Comparison of ENCODE assay signal across 30 cellular contexts in the genomic region with DNA sequence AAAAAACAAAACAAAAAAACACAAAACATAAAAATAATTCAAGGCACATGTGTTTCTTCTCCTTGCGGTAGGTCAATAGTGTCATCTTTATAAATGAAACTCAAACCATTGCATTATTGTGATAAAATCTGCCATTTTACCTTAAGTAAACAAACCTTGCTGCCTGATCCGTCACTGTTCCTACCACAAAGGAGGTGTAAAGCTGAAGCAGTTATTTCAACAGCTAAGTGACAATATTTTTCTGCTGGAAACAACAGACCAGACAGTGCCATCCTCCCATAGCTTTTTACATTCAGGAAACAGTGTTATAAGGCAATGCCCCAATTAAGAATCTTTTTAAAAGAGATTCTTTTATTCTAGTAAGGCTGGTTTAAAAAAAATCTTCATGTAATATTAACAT.
"Had no signal": no experiment of that assay in that cellular context is flagged by ENCODE, and none has a peak within 500 bp of the region (broad histone marks: within the 10 kb centered on the region; RNA-seq: fewer than 3 reads in every experiment).

No MANE protein-coding gene starts in this region.

- ATAC-seq: activated CD4-positive, alpha-beta T cell treated with anti-CD3 and anti-CD28 coated beads for 36 hours; activated CD8-positive, alpha-beta memory T cell treated with anti-CD3 and anti-CD28 coated beads, Interleukin-2, amount 10 ng/mL, durations not matched to agents 7 days and 5 days; activated CD8-positive, alpha-beta T cell treated with anti-CD3 and anti-CD28 coated beads, Interleukin-2, amount 10 ng/mL, durations not matched to agents 7 days and 5 days; activated naive CD4-positive, alpha-beta T cell treated with anti-CD3 and anti-CD28 coated beads, Interleukin-2, amount 50 U/mL, for 72 hours; foreskin keratinocyte; gastrocnemius medialis had no signal

- H3K4me1 ChIP-seq: ascending aorta, breast epithelium, esophagus muscularis mucosa, foreskin keratinocyte, gastrocnemius medialis had no signal

- DNase-seq: activated CD4-positive, alpha-beta memory T cell treated with anti-CD3 and anti-CD28 coated beads for 36 hours; activated CD4-positive, alpha-beta T cell treated with anti-CD3 and anti-CD28 coated beads for 36 hours; activated CD4-positive, alpha-beta T cell treated with anti-CD3 and anti-CD28 coated beads, Interleukin-2, amount 10 ng/mL, durations not matched to agents 24 days and 14 days; activated CD4-positive, CD25-positive, alpha-beta regulatory T cell; activated CD4-positive, CD25-positive, alpha-beta regulatory T cell treated with anti-CD3 and anti-CD28 coated beads, Interleukin-2, amount 50 U/mL, for 72 hours; activated CD8-positive, alpha-beta memory T cell treated with anti-CD3 and anti-CD28 coated beads, Interleukin-2, amount 10 ng/mL, durations not matched to agents 7 days and 5 days; activated CD8-positive, alpha-beta memory T cell treated with anti-CD3 and anti-CD28 coated beads, Interleukin-2, amount 50 U/mL, for 4 hours; activated CD8-positive, alpha-beta T cell treated with anti-CD3 and anti-CD28 coated beads, Interleukin-2, amount 10 ng/mL, durations not matched to agents 7 days and 5 days; activated effector memory CD4-positive, alpha-beta T cell treated with anti-CD3 and anti-CD28 coated beads, Interleukin-2, amount 50 U/mL, for 16 hours; activated naive CD4-positive, alpha-beta T cell treated with anti-CD3 and anti-CD28 coated beads, Interleukin-2, amount 10 ng/mL, durations not matched to agents 7 days and 5 days; activated naive CD8-positive, alpha-beta T cell treated with anti-CD3 and anti-CD28 coated beads, Interleukin-2, amount 10 ng/mL, durations not matched to agents 7 days and 5 days; activated T-cell treated with anti-CD3 and anti-CD28 coated beads, Interleukin-2, amount 50 U/mL, for 1 hour; activated T-cell treated with anti-CD3 and anti-CD28 coated beads, Interleukin-2, amount 50 U/mL, for 48 hours; central memory CD4-positive, alpha-beta T cell; dorsolateral prefrontal cortex; effector memory CD4-positive, alpha-beta T cell; erythroblast; foreskin keratinocyte; gastrocnemius medialis; glutamatergic neuron had no signal

- H3K9me3 ChIP-seq: ascending aorta, breast epithelium, esophagus muscularis mucosa, gastrocnemius medialis had no signal

- H3K9me3 Mint-ChIP-seq: activated CD4-positive, alpha-beta memory T cell treated with anti-CD3 and anti-CD28 coated beads for 36 hours; activated CD4-positive, alpha-beta T cell treated with anti-CD3 and anti-CD28 coated beads, Interleukin-2, amount 10 ng/mL, durations not matched to agents 24 days and 14 days; activated naive CD4-positive, alpha-beta T cell treated with anti-CD3 and anti-CD28 coated beads, Interleukin-2, amount 10 ng/mL, durations not matched to agents 7 days and 5 days; activated naive CD4-positive, alpha-beta T cell treated with anti-CD3 and anti-CD28 coated beads, Interleukin-2, amount 50 U/mL, for 72 hours; activated T-helper 1 cell treated with anti-CD3 and anti-CD28 coated beads, Interleukin-12 subunit alpha, Interleukin-12 subunit beta, Interleukin-2, Interleukin-4 antibody, amounts not matched to agents 30 ng/mL and 10 ng/mL and 1 ng/mL, durations not matched to agents 14 hours and 24 hours and 36 hours; activated T-helper 2 cell treated with anti-CD3 and anti-CD28 coated beads, Interferon-gamma antibody, Interleukin-2, Interleukin-4, amounts not matched to agents 10 μg/mL and 5 μg/mL and 100 μg/mL, durations not matched to agents 14 hours and 24 hours and 36 hours; dendritic cell treated with granulocyte-macrophage colony-stimulating factor and Interleukin-4, amounts not matched to agents 40 ng/mL and 50 ng/mL, for 4 days had no signal

- H3K27ac ChIP-seq: ascending aorta, breast epithelium, cardiac muscle cell, coronary artery, dorsolateral prefrontal cortex, esophagus muscularis mucosa, foreskin keratinocyte, gastrocnemius medialis had no signal

- H3K4me3 Mint-ChIP-seq: activated CD4-positive, alpha-beta memory T cell treated with anti-CD3 and anti-CD28 coated beads for 36 hours; activated CD4-positive, alpha-beta T cell treated with anti-CD3 and anti-CD28 coated beads for 36 hours; activated CD4-positive, alpha-beta T cell treated with anti-CD3 and anti-CD28 coated beads, Interleukin-2, amount 10 ng/mL, durations not matched to agents 24 days and 14 days; activated CD8-positive, alpha-beta memory T cell treated with anti-CD3 and anti-CD28 coated beads, Interleukin-2, amount 10 ng/mL, durations not matched to agents 7 days and 5 days; activated CD8-positive, alpha-beta T cell treated with anti-CD3 and anti-CD28 coated beads, Interleukin-2, amount 10 ng/mL, durations not matched to agents 7 days and 5 days; activated naive CD4-positive, alpha-beta T cell treated with anti-CD3 and anti-CD28 coated beads, Interleukin-2, amount 10 ng/mL, durations not matched to agents 7 days and 5 days; activated naive CD8-positive, alpha-beta T cell treated with anti-CD3 and anti-CD28 coated beads, Interleukin-2, amount 10 ng/mL, durations not matched to agents 7 days and 5 days; activated T-helper 1 cell treated with anti-CD3 and anti-CD28 coated beads, Interleukin-12 subunit alpha, Interleukin-12 subunit beta, Interleukin-2, Interleukin-4 antibody, amounts not matched to agents 30 ng/mL and 10 ng/mL and 1 ng/mL, durations not matched to agents 14 hours and 24 hours and 36 hours; brain; dendritic cell treated with granulocyte-macrophage colony-stimulating factor and Interleukin-4, amounts not matched to agents 40 ng/mL and 50 ng/mL, for 4 days had no signal

- H3K27me3 ChIP-seq: ascending aorta, cardiac muscle cell, esophagus muscularis mucosa, foreskin keratinocyte, gastrocnemius medialis had no signal

- H3K27ac Mint-ChIP-seq: activated CD4-positive, alpha-beta memory T cell treated with anti-CD3 and anti-CD28 coated beads for 36 hours; activated CD4-positive, alpha-beta T cell treated with anti-CD3 and anti-CD28 coated beads for 36 hours; activated CD4-positive, alpha-beta T cell treated with anti-CD3 and anti-CD28 coated beads, Interleukin-2, amount 10 ng/mL, durations not matched to agents 24 days and 14 days; activated CD8-positive, alpha-beta memory T cell treated with anti-CD3 and anti-CD28 coated beads, Interleukin-2, amount 10 ng/mL, durations not matched to agents 7 days and 5 days; activated CD8-positive, alpha-beta T cell treated with anti-CD3 and anti-CD28 coated beads, Interleukin-2, amount 10 ng/mL, durations not matched to agents 7 days and 5 days; activated naive CD4-positive, alpha-beta T cell treated with anti-CD3 and anti-CD28 coated beads, Interleukin-2, amount 10 ng/mL, durations not matched to agents 7 days and 5 days; activated naive CD4-positive, alpha-beta T cell treated with anti-CD3 and anti-CD28 coated beads, Interleukin-2, amount 50 U/mL, for 72 hours; activated naive CD8-positive, alpha-beta T cell treated with anti-CD3 and anti-CD28 coated beads, Interleukin-2, amount 10 ng/mL, durations not matched to agents 7 days and 5 days; activated T-helper 1 cell treated with anti-CD3 and anti-CD28 coated beads, Interleukin-12 subunit alpha, Interleukin-12 subunit beta, Interleukin-2, Interleukin-4 antibody, amounts not matched to agents 30 ng/mL and 10 ng/mL and 1 ng/mL, durations not matched to agents 14 hours and 24 hours and 36 hours; activated T-helper 2 cell treated with anti-CD3 and anti-CD28 coated beads, Interferon-gamma antibody, Interleukin-2, Interleukin-4, amounts not matched to agents 10 μg/mL and 5 μg/mL and 100 μg/mL, durations not matched to agents 14 hours and 24 hours and 36 hours; brain; dendritic cell treated with granulocyte-macrophage colony-stimulating factor and Interleukin-4, amounts not matched to agents 40 ng/mL and 50 ng/mL, for 4 days had no signal

- H3K4me3 ChIP-seq: ascending aorta, breast epithelium, cardiac muscle cell, coronary artery, dorsolateral prefrontal cortex, esophagus muscularis mucosa, gastrocnemius medialis had no signal

- H3K27me3 Mint-ChIP-seq: activated CD4-positive, alpha-beta memory T cell treated with anti-CD3 and anti-CD28 coated beads for 36 hours; activated CD4-positive, alpha-beta T cell treated with anti-CD3 and anti-CD28 coated beads for 36 hours; activated CD4-positive, alpha-beta T cell treated with anti-CD3 and anti-CD28 coated beads, Interleukin-2, amount 10 ng/mL, durations not matched to agents 24 days and 14 days; activated CD8-positive, alpha-beta memory T cell treated with anti-CD3 and anti-CD28 coated beads, Interleukin-2, amount 10 ng/mL, durations not matched to agents 7 days and 5 days; activated naive CD4-positive, alpha-beta T cell treated with anti-CD3 and anti-CD28 coated beads, Interleukin-2, amount 10 ng/mL, durations not matched to agents 7 days and 5 days; activated naive CD8-positive, alpha-beta T cell treated with anti-CD3 and anti-CD28 coated beads, Interleukin-2, amount 10 ng/mL, durations not matched to agents 7 days and 5 days; dendritic cell treated with granulocyte-macrophage colony-stimulating factor and Interleukin-4, amounts not matched to agents 40 ng/mL and 50 ng/mL, for 4 days had no signal

- H3K36me3 Mint-ChIP-seq: activated CD4-positive, alpha-beta memory T cell treated with anti-CD3 and anti-CD28 coated beads for 36 hours; activated CD8-positive, alpha-beta memory T cell treated with anti-CD3 and anti-CD28 coated beads, Interleukin-2, amount 10 ng/mL, durations not matched to agents 7 days and 5 days; activated naive CD4-positive, alpha-beta T cell treated with anti-CD3 and anti-CD28 coated beads, Interleukin-2, amount 10 ng/mL, durations not matched to agents 7 days and 5 days; activated naive CD4-positive, alpha-beta T cell treated with anti-CD3 and anti-CD28 coated beads, Interleukin-2, amount 50 U/mL, for 72 hours; brain had no signal

- H3K36me3 ChIP-seq: ascending aorta, breast epithelium, cardiac muscle cell, esophagus muscularis mucosa, gastrocnemius medialis had no signal
